Comparison of ENCODE assay signal across 9 cellular contexts in genomic region chr12:111412830-111413441, GRCh38. TPM values are rescaled to one million over a fixed set of nuclear protein-coding genes. Genes with fewer than 3 reads are reported as not detected.
A peak's percentile ranks its signal among the peaks of the same experiment; 100 is the strongest.
DNase-seq lines count a peak whose midpoint lies in the region; ATAC-seq and TF ChIP-seq lines count a peak whose summit lies in the region.
"Had no signal": no experiment of that assay in that cellular context is flagged by ENCODE, and none has a peak within 500 bp of the region (broad histone marks: within the 10 kb centered on the region; RNA-seq: fewer than 3 reads in every experiment).

No MANE protein-coding gene starts in this region.

- peak overlapping the region; percentile 60 for H3K27ac ChIP-seq in right cardiac atrium (ENCODE audit: low read length)

- no peaks in the 10 kb centered on the region for H3K9me3 Mint-ChIP-seq in activated T-cell treated with anti-CD3 and anti-CD28 coated beads, Interleukin-2, amount 50 U/mL, for 24 hours
- no peaks in the 10 kb centered on the region for H3K9me3 Mint-ChIP-seq in stimulated activated naive CD8-positive, alpha-beta T cell treated with anti-CD3 and anti-CD28 coated beads, Interleukin-15, amount 100 ng/mL, for 72 hours

- peaks cover 81% of the 10 kb centered on the region for H3K4me1 Mint-ChIP-seq in activated T-cell treated with anti-CD3 and anti-CD28 coated beads, Interleukin-2, amount 50 U/mL, for 24 hours (ENCODE audit: low read depth)
- H3K4me1 Mint-ChIP-seq in T-helper 17 cell: peaks cover 48% of the 10 kb centered on the region
- H3K4me1 Mint-ChIP-seq in stimulated activated naive CD8-positive, alpha-beta T cell treated with anti-CD3 and anti-CD28 coated beads, Interleukin-15, amount 100 ng/mL, for 72 hours: peaks cover 74% of the 10 kb centered on the region

- no peak overlapping the region for H3K4me3 Mint-ChIP-seq in activated T-cell treated with anti-CD3 and anti-CD28 coated beads, Interleukin-2, amount 50 U/mL, for 24 hours
- peak overlapping the region; percentile 72 for H3K4me3 Mint-ChIP-seq in T-helper 17 cell
- H3K4me3 Mint-ChIP-seq in stimulated activated naive CD8-positive, alpha-beta T cell treated with anti-CD3 and anti-CD28 coated beads, Interleukin-15, amount 100 ng/mL, for 72 hours: peak overlapping the region; percentile 4 to 74

- 54% methylated on average over 6 of the region's 6 CpGs for WGBS in right cardiac atrium

- no peaks in the 10 kb centered on the region for H3K27me3 ChIP-seq in right cardiac atrium (ENCODE audit: control insufficient read depth, insufficient read depth)

- H3K4me1 ChIP-seq in right cardiac atrium (ENCODE audit: control insufficient read depth, insufficient read depth, low read length): peaks cover 35% of the 10 kb centered on the region

- H3K27me3 Mint-ChIP-seq in activated T-cell treated with anti-CD3 and anti-CD28 coated beads, Interleukin-2, amount 50 U/mL, for 24 hours: no peaks in the 10 kb centered on the region
- no peaks in the 10 kb centered on the region for H3K27me3 Mint-ChIP-seq in T-helper 17 cell
- H3K27me3 Mint-ChIP-seq in stimulated activated naive CD8-positive, alpha-beta T cell treated with anti-CD3 and anti-CD28 coated beads, Interleukin-15, amount 100 ng/mL, for 72 hours: no peaks in the 10 kb centered on the region

- DNase-seq in activated T-cell treated with anti-CD3 and anti-CD28 coated beads, Interleukin-2, amount 50 U/mL, for 24 hours: no peak
- no peak for DNase-seq in activated T-cell treated with anti-CD3 and anti-CD28 coated beads, Interleukin-2, amount 50 U/mL, for 48 hours
- DNase-seq in T-helper 17 cell: no peak
- peak in 1 of 3 donors; percentile 34 for DNase-seq in right cardiac atrium
- DNase-seq in stimulated activated naive CD8-positive, alpha-beta T cell treated with anti-CD3 and anti-CD28 coated beads, Interleukin-15, amount 100 ng/mL, for 72 hours: no peak
- DNase-seq in GM10266 (ENCODE audit: extremely low spot score): no peak
- no peak for DNase-seq in RPMI8226
- DNase-seq: AML-193 had no signal

- ATAC-seq in T-helper 17 cell: no peak
- no peak for ATAC-seq in right cardiac atrium
- ATAC-seq in stimulated activated naive CD8-positive, alpha-beta T cell treated with anti-CD3 and anti-CD28 coated beads, Interleukin-15, amount 100 ng/mL, for 72 hours: no peak
- no peak for ATAC-seq in HG03520 (IDR thresholded peaks at IDR 0.05; ENCODE audit: unreplicated experiment)

- peak overlapping the region; percentile 90 for H3K27ac Mint-ChIP-seq in activated T-cell treated with anti-CD3 and anti-CD28 coated beads, Interleukin-2, amount 50 U/mL, for 24 hours
- peak overlapping the region; percentile 97 for H3K27ac Mint-ChIP-seq in T-helper 17 cell
- H3K27ac Mint-ChIP-seq in stimulated activated naive CD8-positive, alpha-beta T cell treated with anti-CD3 and anti-CD28 coated beads, Interleukin-15, amount 100 ng/mL, for 72 hours: peak overlapping the region; percentile 82 to 87

- no peak for TF ChIP-seq CTCF in GM10266 (IDR thresholded peaks at IDR 0.05; ENCODE audit: control insufficient read depth, insufficient read depth, low read depth, missing control alignments)

- no peak overlapping the region for H3K4me3 ChIP-seq in right cardiac atrium (ENCODE audit: low read length)

- peaks cover 50% of the 10 kb centered on the region for H3K36me3 Mint-ChIP-seq in activated T-cell treated with anti-CD3 and anti-CD28 coated beads, Interleukin-2, amount 50 U/mL, for 24 hours (ENCODE audit: low read depth)
- peaks cover 2% of the 10 kb centered on the region for H3K36me3 Mint-ChIP-seq in T-helper 17 cell (ENCODE audit: low read depth)

- intact Hi-C loops in right cardiac atrium (cut with DNase I): no loop called here

- H3K9me3 ChIP-seq in T-helper 17 cell (ENCODE audit: control insufficient read depth, low read length, poor library complexity, severe bottlenecking): no peaks in the 10 kb centered on the region
- no peaks in the 10 kb centered on the region for H3K9me3 ChIP-seq in right cardiac atrium (ENCODE audit: control insufficient read depth, low read length)

RNA-seq across cellular contexts. Expression of gene SH2B3, which starts 7.2 kb away (rescaled TPM):
- total RNA-seq in T-helper 17 cell: 10 to 100 TPM; 38.7 to 39.3 TPM
- 10 to 100 TPM; 24.9 to 31.2 (median 29.2) TPM for total RNA-seq in right cardiac atrium
- 10.3 TPM for polyA plus RNA-seq in right cardiac atrium

RNA-seq across cellular contexts. Expression of gene PHETA1, which starts 44.0 kb away (rescaled TPM):
- total RNA-seq in T-helper 17 cell: 1 to 10 TPM; 2.1 to 2.5 TPM
- total RNA-seq in right cardiac atrium: 10 to 100 TPM in 1 of 4 donors, 1 to 10 TPM in 3; 8.0 to 11.6 (median 8.8) TPM
- 9.1 TPM for polyA plus RNA-seq in right cardiac atrium
